ENCODE assay signal across 29 cellular contexts in genomic region chr10:61795147-61795546, GRCh38.
"Had no signal": no experiment of that assay in that cellular context is flagged by ENCODE, and none has a peak within 500 bp of the region (broad histone marks: within the 10 kb centered on the region; RNA-seq: fewer than 3 reads in every experiment).

No MANE protein-coding gene starts in this region.

- H3K27me3 ChIP-seq: esophagus muscularis mucosa, foreskin keratinocyte, gastroesophageal sphincter, heart left ventricle, hepatocyte, neural progenitor cell, right atrium auricular region, sigmoid colon, spleen, testis, tibial nerve, upper lobe of left lung, uterus had no signal

- H3K27me3 Mint-ChIP-seq: stimulated activated memory B cell treated with anti-CD40 and anti-IgM and Interleukin-4, amounts not matched to agents 10 μg/mL and 1 μg/mL and 100 μg/mL, for 72 hours had no signal

- H3K36me3 ChIP-seq: esophagus muscularis mucosa, gastroesophageal sphincter, heart left ventricle, neural progenitor cell, prostate gland, right atrium auricular region, sigmoid colon, spleen, tibial nerve, upper lobe of left lung, uterus had no signal

- H3K4me3 ChIP-seq: coronary artery, esophagus muscularis mucosa, gastroesophageal sphincter, heart left ventricle, hepatocyte, lung, mucosa of descending colon, neural progenitor cell, prostate gland, right atrium auricular region, sigmoid colon, spleen, testis, tibial nerve, upper lobe of left lung, uterus had no signal

- H3K4me1 Mint-ChIP-seq: memory B cell; naive B cell; stimulated activated memory B cell treated with anti-CD40 and anti-IgM and Interleukin-4, amounts not matched to agents 10 μg/mL and 1 μg/mL and 100 μg/mL, for 72 hours had no signal

- H3K27ac Mint-ChIP-seq: memory B cell; mesothelial cell of epicardium; naive B cell; natural killer cell treated with Interleukin-12 subunit alpha and Interleukin-12 subunit beta and Interleukin-15 and Interleukin-18, amount 100 ng/mL, for 72 hours; neural progenitor cell; stimulated activated memory B cell treated with anti-CD40 and anti-IgM and Interleukin-4, amounts not matched to agents 10 μg/mL and 1 μg/mL and 100 μg/mL, for 72 hours had no signal

- H2AFZ ChIP-seq: hepatocyte, neural progenitor cell had no signal

- H3K4me2 ChIP-seq: hepatocyte, neural progenitor cell had no signal

- H3K9me3 ChIP-seq: esophagus muscularis mucosa, gastroesophageal sphincter, heart left ventricle, mucosa of descending colon, prostate gland, right atrium auricular region, sigmoid colon, spleen, testis, tibial nerve, upper lobe of left lung, uterus had no signal

- H3K9me3 Mint-ChIP-seq: memory B cell; mesothelial cell of epicardium; naive B cell; natural killer cell treated with Interleukin-12 subunit alpha and Interleukin-12 subunit beta and Interleukin-15 and Interleukin-18, amount 100 ng/mL, for 72 hours; neural progenitor cell; stimulated activated memory B cell treated with anti-CD40 and anti-IgM and Interleukin-4, amounts not matched to agents 10 μg/mL and 1 μg/mL and 100 μg/mL, for 72 hours had no signal

- ATAC-seq: gastroesophageal sphincter; heart left ventricle; left lobe of liver; mucosa of descending colon; natural killer cell treated with Interleukin-12 subunit alpha and Interleukin-12 subunit beta and Interleukin-15 and Interleukin-18, amount 100 ng/mL, for 72 hours; stimulated activated naive CD8-positive, alpha-beta T cell treated with anti-CD3 and anti-CD28 coated beads, Interleukin-15, Interleukin-2, amounts not matched to agents 100 U/mL and 50 U/mL, for 24 hours had no signal

- H3K4me1 ChIP-seq: foreskin keratinocyte, neural progenitor cell, prostate gland, right atrium auricular region, spleen, testis, uterus had no signal

- DNase-seq: dermis blood vessel endothelial cell; effector memory CD4-positive, alpha-beta T cell; foreskin keratinocyte; heart left ventricle; kidney; mucosa of descending colon; naive B cell; sigmoid colon; spleen; stimulated activated CD4-positive, alpha-beta T cell treated with anti-CD3 and anti-CD28 coated beads, Interleukin-4, amount 100 ng/mL, for 4 hours; stimulated activated naive CD8-positive, alpha-beta T cell treated with anti-CD3 and anti-CD28 coated beads, Interleukin-15, Interleukin-2, amounts not matched to agents 100 U/mL and 50 U/mL, for 24 hours; substantia nigra; testis; upper lobe of left lung; uterus had no signal

- H3K4me3 Mint-ChIP-seq: memory B cell; mesothelial cell of epicardium; naive B cell; natural killer cell treated with Interleukin-12 subunit alpha and Interleukin-12 subunit beta and Interleukin-15 and Interleukin-18, amount 100 ng/mL, for 72 hours; neural progenitor cell; stimulated activated memory B cell treated with anti-CD40 and anti-IgM and Interleukin-4, amounts not matched to agents 10 μg/mL and 1 μg/mL and 100 μg/mL, for 72 hours had no signal

- H3K27ac ChIP-seq: coronary artery, esophagus muscularis mucosa, foreskin keratinocyte, heart left ventricle, hepatocyte, neural progenitor cell, prostate gland, right atrium auricular region, spleen, testis, tibial nerve, upper lobe of left lung, uterus had no signal

- H3K79me2 ChIP-seq: hepatocyte had no signal

- H3K36me3 Mint-ChIP-seq: memory B cell; mesothelial cell of epicardium; natural killer cell treated with Interleukin-12 subunit alpha and Interleukin-12 subunit beta and Interleukin-15 and Interleukin-18, amount 100 ng/mL, for 72 hours; neural progenitor cell; stimulated activated memory B cell treated with anti-CD40 and anti-IgM and Interleukin-4, amounts not matched to agents 10 μg/mL and 1 μg/mL and 100 μg/mL, for 72 hours had no signal
